In the genomic region with DNA sequence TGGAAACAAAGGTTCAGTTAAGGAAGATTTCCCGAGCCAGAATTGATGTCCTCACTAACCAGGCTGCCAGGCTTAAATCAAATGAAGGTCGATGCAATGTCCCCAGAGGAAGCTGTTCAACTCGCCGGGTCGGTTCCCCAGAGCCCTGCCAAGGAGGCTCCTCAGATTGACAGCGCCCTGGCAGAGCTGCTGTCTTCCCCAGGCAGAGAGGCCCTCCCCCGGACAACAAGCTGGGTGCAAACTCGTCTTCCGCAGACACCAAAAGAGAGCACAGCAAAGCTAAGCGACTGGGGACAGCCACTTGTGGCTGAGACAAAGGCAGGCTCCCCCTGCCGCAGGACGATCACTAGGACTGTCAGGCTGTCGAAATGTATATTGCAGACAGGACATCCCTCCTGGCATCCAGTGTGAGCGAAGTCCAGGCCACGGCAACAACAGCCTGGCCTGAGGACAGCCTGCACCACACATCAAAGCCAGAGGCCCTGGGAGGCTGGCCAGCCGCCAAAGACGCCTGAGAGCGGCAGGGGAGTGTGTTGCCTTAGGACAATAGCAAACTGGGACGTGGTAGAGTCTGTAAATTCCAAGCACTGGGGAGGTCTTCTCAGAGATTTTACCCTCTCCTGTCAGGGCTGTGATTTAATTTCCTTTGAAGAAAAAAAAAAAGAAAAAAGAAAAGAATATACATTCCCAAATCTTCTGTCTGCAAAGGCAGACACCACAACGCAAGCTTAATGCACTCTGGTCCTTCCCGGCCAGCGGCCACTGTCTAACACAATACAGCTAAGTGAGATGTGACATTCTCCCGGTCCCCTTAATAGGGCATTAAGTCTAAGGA, we compare ENCODE assay signal across 8 cellular contexts.
DNase-seq lines count a peak whose midpoint lies in the region; ATAC-seq and TF ChIP-seq lines count a peak whose summit lies in the region.

No MANE protein-coding gene starts in this region.

- POLR2A ChIA-PET in activated naive CD8-positive, alpha-beta T cell treated with anti-CD3 and anti-CD28 coated beads, Interleukin-2, amount 10 ng/mL, durations not matched to agents 7 days and 5 days (lab: Charles Lee): interaction anchor here (0.6 to 6.1 kb wide), 8 partner anchors 10 to 101 kb away, joined by 3 to 49 read pairs (median 5); no protein-coding TSS in a partner anchor

- H3K4me3 ChIP-seq in GM23248: peak overlapping the region; percentile 59
- peak overlapping the region; percentile 34 for H3K4me3 ChIP-seq in OCI-LY3 (ENCODE audit: low read length)
- no peak overlapping the region for H3K4me3 ChIP-seq in neutrophil (ENCODE audit: low read depth in 1 of 2, low read length in 1 of 2)

- H3K9me3 ChIP-seq in GM23248 (ENCODE audit: low read depth) (no peaks in the 10 kb centered on the region), OCI-LY3 (ENCODE audit: insufficient read depth, low read length) (no peaks in the 10 kb centered on the region), neutrophil (no peaks in the 10 kb centered on the region)

- H3K4me1 ChIP-seq in GM23248 (ENCODE audit: insufficient read depth) (peaks cover 95% of the 10 kb centered on the region), OCI-LY3 (ENCODE audit: low read length) (peaks cover 54% of the 10 kb centered on the region), neutrophil (ENCODE audit: control insufficient read depth in 1 of 2, insufficient read depth in 1 of 2, low read depth in 1 of 2, low read length in 1 of 2) (peaks cover 31 to 38% of the 10 kb centered on the region in 2 experiments)

- H3K4me2 ChIP-seq in GM23248 (ENCODE audit: unreplicated experiment): peak overlapping the region; percentile 84
- H3K4me2 ChIP-seq in OCI-LY3 (ENCODE audit: low read length): peak overlapping the region; percentile 66

- H2AFZ ChIP-seq in GM23248 (peak overlapping the region; percentile 34), OCI-LY3 (ENCODE audit: low read depth, low read length) (no peak overlapping the region)

- peak; percentile 80 for DNase-seq in GM23248
- peak; percentile 64 for DNase-seq in activated naive CD8-positive, alpha-beta T cell treated with anti-CD3 and anti-CD28 coated beads, Interleukin-2, amount 10 ng/mL, durations not matched to agents 7 days and 5 days
- peak; percentile 94 for DNase-seq in glomerular visceral epithelial cell (ENCODE audit: extremely low spot score)
- DNase-seq in erythroblast (lab: John Stamatoyannopoulos, UW): no peak
- no peak for DNase-seq in GM19238 (ENCODE audit: insufficient read length, low spot score)

- H3K9me2 ChIP-seq in GM23248 (ENCODE audit: insufficient read depth): no peaks in the 10 kb centered on the region

- peaks cover 2% of the 10 kb centered on the region for H3K36me3 Mint-ChIP-seq in activated naive CD8-positive, alpha-beta T cell treated with anti-CD3 and anti-CD28 coated beads, Interleukin-2, amount 10 ng/mL, durations not matched to agents 7 days and 5 days

- H3F3A ChIP-seq in GM23248 (ENCODE audit: insufficient read depth): peaks cover 88% of the 10 kb centered on the region

- H3K27ac Mint-ChIP-seq in activated naive CD8-positive, alpha-beta T cell treated with anti-CD3 and anti-CD28 coated beads, Interleukin-2, amount 10 ng/mL, durations not matched to agents 7 days and 5 days: peak overlapping the region; percentile 87

- H3K27me3 ChIP-seq in GM23248 (replicated peaks; ENCODE audit: insufficient read depth): no peaks in the 10 kb centered on the region
- no peaks in the 10 kb centered on the region for H3K27me3 ChIP-seq in OCI-LY3 (ENCODE audit: low read depth, low read length)
- H3K27me3 ChIP-seq in neutrophil: no peaks in the 10 kb centered on the region

- H3K27me3 Mint-ChIP-seq in activated naive CD8-positive, alpha-beta T cell treated with anti-CD3 and anti-CD28 coated beads, Interleukin-2, amount 10 ng/mL, durations not matched to agents 7 days and 5 days: no peaks in the 10 kb centered on the region

- ATAC-seq in activated naive CD8-positive, alpha-beta T cell treated with anti-CD3 and anti-CD28 coated beads, Interleukin-2, amount 10 ng/mL, durations not matched to agents 7 days and 5 days (ENCODE audit: low read depth): peak; percentile 65

- no peaks in the 10 kb centered on the region for H3K9me3 Mint-ChIP-seq in activated naive CD8-positive, alpha-beta T cell treated with anti-CD3 and anti-CD28 coated beads, Interleukin-2, amount 10 ng/mL, durations not matched to agents 7 days and 5 days

- in situ Hi-C loops in GM23248 (cut with MboI): no loop called here

- peaks cover 93% of the 10 kb centered on the region for H3K79me2 ChIP-seq in GM23248 (ENCODE audit: insufficient read depth)
- 0 out of 2 replicates have a peak, but pooled peaks cover 6% of the 10 kb centered on the region for H3K79me2 ChIP-seq in OCI-LY3 (ENCODE audit: low read length)

- H4K20me1 ChIP-seq in GM23248 (ENCODE audit: insufficient read depth) (no peaks in the 10 kb centered on the region), OCI-LY3 (ENCODE audit: insufficient read depth, low read length) (peaks cover 43% of the 10 kb centered on the region)

- peak overlapping the region; percentile 75 for H3K9ac ChIP-seq in GM23248
- no peak overlapping the region for H3K9ac ChIP-seq in OCI-LY3 (ENCODE audit: low read length)

- H3K4me1 Mint-ChIP-seq in activated naive CD8-positive, alpha-beta T cell treated with anti-CD3 and anti-CD28 coated beads, Interleukin-2, amount 10 ng/mL, durations not matched to agents 7 days and 5 days: peaks cover 75% of the 10 kb centered on the region

- TF ChIP-seq CTCF in 22Rv1 (IDR thresholded peaks at IDR 0.05) (no peak), OCI-LY3 (IDR thresholded peaks at IDR 0.05; ENCODE audit: low read depth, low read length) (no peak), neutrophil (IDR thresholded peaks at IDR 0.05) (no peak)

- TF ChIP-seq POLR2A in erythroblast (IDR thresholded peaks at IDR 0.05; ENCODE audit: low read length): no peak

- peak overlapping the region; percentile 87 for H3K27ac ChIP-seq in 22Rv1
- H3K27ac ChIP-seq in GM23248: peak overlapping the region; percentile 93
- no peak overlapping the region for H3K27ac ChIP-seq in OCI-LY3 (ENCODE audit: low read length)
- H3K27ac ChIP-seq in neutrophil: peak overlapping the region; percentile 35

- peak overlapping the region; percentile 80 for H3K4me3 Mint-ChIP-seq in activated naive CD8-positive, alpha-beta T cell treated with anti-CD3 and anti-CD28 coated beads, Interleukin-2, amount 10 ng/mL, durations not matched to agents 7 days and 5 days

- H3K36me3 ChIP-seq in GM23248 (ENCODE audit: low read depth): no peaks in the 10 kb centered on the region
- H3K36me3 ChIP-seq in OCI-LY3 (replicated peaks; ENCODE audit: low read depth, low read length): no peaks in the 10 kb centered on the region
- H3K36me3 ChIP-seq in neutrophil: no peaks in the 10 kb centered on the region

- WGBS in GM23248 (ENCODE audit: low coverage in 1 of 2, low lambda C conversion rate in 2 of 2, missing lambda C conversion rate in 2 of 2), 2 experiments: 10 to 15% methylated on average over 23 of the region's 23 CpGs

Comparison
In these comparisons a context has a peak if more than half of its experiments do, and no peak if none do; other contexts are left out.
1. DNase-seq: peak in GM23248 (single experiment), activated naive CD8-positive, alpha-beta T cell treated with anti-CD3 and anti-CD28 coated beads, Interleukin-2, amount 10 ng/mL, durations not matched to agents 7 days and 5 days (single experiment) and glomerular visceral epithelial cell (single experiment); none in erythroblast (0 of 2) and GM19238 (single experiment).
2. H3K4me3 ChIP-seq: peak in GM23248 (single experiment) and OCI-LY3 (single experiment); none in neutrophil (0 of 2).